In genomic region chr6:169251822-169252804, GRCh38 we compare ENCODE assay signal across 9 cellular contexts. TPM values are rescaled to one million over a fixed set of nuclear protein-coding genes. Genes with fewer than 3 reads are reported as not detected.
DNase-seq lines count a peak whose midpoint lies in the region; ATAC-seq and TF ChIP-seq lines count a peak whose summit lies in the region.
"Had no signal": no experiment of that assay in that cellular context is flagged by ENCODE, and none has a peak within 500 bp of the region (broad histone marks: within the 10 kb centered on the region; RNA-seq: fewer than 3 reads in every experiment).

No MANE protein-coding gene starts in this region.

- H2BK12ac ChIP-seq in H9 (ENCODE audit: insufficient read length, low read depth, low read length), result no peak overlapping the region

- H4K20me1 ChIP-seq in H9 (ENCODE audit: control insufficient read depth, insufficient read depth, insufficient read length), result no peaks in the 10 kb centered on the region

- H2AFZ ChIP-seq in H9 (ENCODE audit: low read length), result no peak overlapping the region

- no peaks in the 10 kb centered on the region for H3K79me1 ChIP-seq in H9 (ENCODE audit: insufficient read depth, low read depth, low read length, poor library complexity, severe bottlenecking)

- no peaks in the 10 kb centered on the region for H3K9me3 ChIP-seq in H9 (ENCODE audit: control insufficient read depth, low read depth, low read length)
- no peaks in the 10 kb centered on the region for H3K9me3 ChIP-seq in spleen

- H3K27ac ChIP-seq in H9 (ENCODE audit: insufficient read length, low read depth, low read length) (no peak overlapping the region), layer of hippocampus (ENCODE audit: low read depth, low read length) (peak overlapping the region; percentile 27), spleen (no peak overlapping the region)

- DNase-seq in H9 (peak; percentile 57), astrocyte of the spinal cord (ENCODE audit: low read depth, low spot score) (no peak), spleen (peak; percentile 49), occipital lobe (lab: John Stamatoyannopoulos, UW) (no peak), AG08396 (ENCODE audit: low spot score) (no peak), germinal center (ENCODE audit: low spot score) (no peak)
- DNase-seq: effector CD4-positive, alpha-beta T cell had no signal

- H3K4ac ChIP-seq in H9 (ENCODE audit: low read depth, low read length), result no peak overlapping the region

- peaks cover 16% of the 10 kb centered on the region for H3K23me2 ChIP-seq in H9 (ENCODE audit: insufficient read length, low read depth, low read length, poor library complexity, severe bottlenecking)

- in situ Hi-C loops in astrocyte of the spinal cord (cut with HindIII; ENCODE audit: low sequenced_read_pairs), result no loop called here

- TF ChIP-seq CTCF in H9 (conservative IDR thresholded peaks at IDR 0.05) (no peak), astrocyte of the spinal cord (IDR thresholded peaks at IDR 0.05; ENCODE audit: low read depth, low read length) (no peak), spleen (IDR thresholded peaks at IDR 0.05 in 8 of 11, conservative IDR thresholded peaks at IDR 0.05 in 3 of 11) (no peak)

- peaks cover 55% of the 10 kb centered on the region in 2 experiments for H3K4me1 Mint-ChIP-seq in H9

- no peak overlapping the region for H3K18ac ChIP-seq in H9 (ENCODE audit: insufficient read length, low read depth, low read length)

- peaks cover 10% of the 10 kb centered on the region; the same call in 1 of the 2 replicates for H3K4me1 ChIP-seq in H9 (ENCODE audit: insufficient read depth, low read length)
- peaks cover 0 to 31% (median 19%) of the 10 kb centered on the region in 6 donors for H3K4me1 ChIP-seq in spleen

- peaks cover 22 to 30% (median 25%) of the 10 kb centered on the region in 3 experiments for H3K36me3 Mint-ChIP-seq in H9 (ENCODE audit: insufficient read depth in 1 of 3, low read depth in 3 of 3)

- no peak overlapping the region for H4K91ac ChIP-seq in H9 (ENCODE audit: insufficient read length, low read depth, low read length)

- peak overlapping the region; percentile 70 for H3K4me2 ChIP-seq in H9 (ENCODE audit: insufficient read depth, insufficient read length, low read length)

- no peaks in the 10 kb centered on the region; the same call in 1 of the 2 replicates for H3K79me2 ChIP-seq in H9 (ENCODE audit: insufficient read depth, low read length)

- WGBS in H9 (ENCODE audit: extremely low coverage, insufficient read length, low lambda C conversion rate), result no CpG with 5 or more reads among the region's 27 CpGs
- WGBS in spleen, 5 donors, result 21 to 32% (median 26%) methylated on average over 27 of the region's 27 CpGs

- ATAC-seq in HG03460 (IDR thresholded peaks at IDR 0.05; ENCODE audit: unreplicated experiment), result no peak

- no peak overlapping the region for H2BK20ac ChIP-seq in H9 (ENCODE audit: low read depth, low read length, poor library complexity, severe bottlenecking)

- H2AK5ac ChIP-seq in H9 (ENCODE audit: insufficient read length, low read length), result no peak overlapping the region

- H2BK5ac ChIP-seq in H9 (ENCODE audit: insufficient read length, low read length), result no peak overlapping the region

- H3K14ac ChIP-seq in H9 (ENCODE audit: insufficient read depth, low read length), result no peak overlapping the region

- no peak overlapping the region for H2BK15ac ChIP-seq in H9 (ENCODE audit: low read depth, low read length)

- H3K4me3 ChIP-seq in astrocyte of the spinal cord (ENCODE audit: low read depth, low read length), result peak overlapping the region; percentile 53
- H3K4me3 ChIP-seq in spleen, result peak overlapping the region in 3 of 8 donors; percentile 12 to 56 (median 26)

- no peak overlapping the region for H4K5ac ChIP-seq in H9 (ENCODE audit: insufficient read length, low read depth, low read length)

- peak overlapping the region; percentile 65 to 90 for H3K4me3 Mint-ChIP-seq in H9

- no peak overlapping the region for H3K56ac ChIP-seq in H9 (ENCODE audit: insufficient read length, low read depth, low read length)

- H3K36me3 ChIP-seq in spleen, result no peaks in the 10 kb centered on the region

- H3K9me3 Mint-ChIP-seq in H9, result peaks cover 2 to 12% of the 10 kb centered on the region in 2 experiments; a peak in 3 of 5 replicates

- peak overlapping the region; percentile 44 to 93 (median 80) for H3K27ac Mint-ChIP-seq in H9

- no peak overlapping the region for H2BK120ac ChIP-seq in H9 (ENCODE audit: low read depth, low read length, poor library complexity, severe bottlenecking)

- no peak for TF ChIP-seq POLR2A in spleen (IDR thresholded peaks at IDR 0.05)

- H3T11ph ChIP-seq in H9 (ENCODE audit: low read length), result no peak overlapping the region

- no peak overlapping the region for H3K23ac ChIP-seq in H9 (ENCODE audit: insufficient read length, low read depth, low read length)

- H3K27me3 Mint-ChIP-seq in H9 (ENCODE audit: low read depth), result peaks cover 39% of the 10 kb centered on the region

- H3K9ac ChIP-seq in H9 (ENCODE audit: extremely low read depth, insufficient read length, low read length), result no peak overlapping the region

- H4K8ac ChIP-seq in H9 (replicated peaks; ENCODE audit: insufficient read length, low read depth, low read length), result no peak overlapping the region

- H3K27me3 ChIP-seq in H9 (ENCODE audit: insufficient read depth, low read length) (no peaks in the 10 kb centered on the region; the same call in 1 of the 2 replicates), layer of hippocampus (ENCODE audit: control insufficient read depth, insufficient read depth, low read length) (no peaks in the 10 kb centered on the region), spleen (replicated peaks in 1 of 7) (peaks cover 0 to 75% (median 24%) of the 10 kb centered on the region in 7 donors)

- intact Hi-C loops in spleen (cut with DNase I; ENCODE audit: low total_unique reads), result no loop called here

RNA-seq across cellular contexts. Expression of gene THBS2, which starts 1.5 kb away (rescaled TPM):
- total RNA-seq in H9 (2021), result 14.7 and 15.5 TPM in 2 replicates
- total RNA-seq in spleen, result 10 to 100 TPM in 2 of 7 donors, 1 to 10 TPM in 5; 2.5 to 24.9 (median 8.1) TPM
- 1 to 10 TPM; 1.2 to 2.7 (median 1.5) TPM for polyA plus RNA-seq in spleen
- 15.8 TPM for total RNA-seq in occipital lobe

Comparison
In these comparisons a context has a peak if more than half of its experiments do, and no peak if none do; other contexts are left out.
1. DNase-seq: peak in H9 (single experiment) and spleen (single experiment); none in astrocyte of the spinal cord (single experiment), occipital lobe (single experiment), AG08396 (single experiment) and germinal center (single experiment).